1 cellular context compared by ENCODE assay signal in genomic region chr1:6454856-6455751, GRCh38.
TF ChIP-seq lines count a peak whose summit lies in the region.

No MANE protein-coding gene starts in this region.

TF ChIP-seq in H1, 55 proteins besides CTCF, POLR2A, EP300 and RAD21:
- TF ChIP-seq NANOG (IDR thresholded peaks at IDR 0.05; ENCODE audit: insufficient read depth, low read depth, low read length, poor library complexity, severe bottlenecking) (no peak), KDM4A (IDR thresholded peaks at IDR 0.05; ENCODE audit: low read depth, low read length, severe bottlenecking) (peak; percentile 51), JUND (IDR thresholded peaks at IDR 0.05; ENCODE audit: low read length) (no peak), TCF12 (IDR thresholded peaks at IDR 0.05; ENCODE audit: low read depth, low read length) (no peak), TAF7 (optimal IDR thresholded peaks at IDR 0.05; ENCODE audit: borderline replicate concordance, low read depth, low read length) (no peak), RXRA (IDR thresholded peaks at IDR 0.05; ENCODE audit: insufficient read depth, low read depth, low read length) (no peak), CHD2 (IDR thresholded peaks at IDR 0.05; ENCODE audit: low read length) (no peak), CREB1 (IDR thresholded peaks at IDR 0.05) (peak; percentile 20; the same call in 1 of the 2 replicates), E2F6 (IDR thresholded peaks at IDR 0.05) (peak; percentile 78; the same call in 1 of the 2 replicates), SP1 (IDR thresholded peaks at IDR 0.05; ENCODE audit: low read depth, low read length) (no peak), BCL11A (IDR thresholded peaks at IDR 0.05; ENCODE audit: low read depth in 2 of 2, low read length in 2 of 2) (no peak), RBBP5 (IDR thresholded peaks at IDR 0.05; ENCODE audit: borderline replicate concordance, low read depth, low read length) (peak; percentile 23; the same call in 1 of the 2 replicates), CEBPB (IDR thresholded peaks at IDR 0.05; ENCODE audit: low read depth, low read length) (no peak), CBX5 (IDR thresholded peaks at IDR 0.05; ENCODE audit: low read depth, low read length) (no peak), FOSL1 (IDR thresholded peaks at IDR 0.05; ENCODE audit: insufficient read depth, low read depth, low read length) (no peak), YY1 (IDR thresholded peaks at IDR 0.05; ENCODE audit: low read depth, low read length) (no peak), CHD1 (IDR thresholded peaks at IDR 0.05; ENCODE audit: low read depth, low read length) (no peak), SUZ12 (IDR thresholded peaks at IDR 0.05; ENCODE audit: low read length) (peak; percentile 49), BACH1 (IDR thresholded peaks at IDR 0.05; ENCODE audit: low read length) (peak; percentile 21; the same call in 1 of the 2 replicates), SP4 (IDR thresholded peaks at IDR 0.05; ENCODE audit: low read length) (no peak), NRF1 (IDR thresholded peaks at IDR 0.05; ENCODE audit: low read depth, low read length) (peak; percentile 31; the same call in 1 of the 2 replicates), KDM5A (IDR thresholded peaks at IDR 0.05; ENCODE audit: low read length) (no peak), HDAC2 (IDR thresholded peaks at IDR 0.05; ENCODE audit: borderline replicate concordance in 1 of 2, low read depth in 2 of 2, low read length in 2 of 2) (no peak), EGR1 (IDR thresholded peaks at IDR 0.05; ENCODE audit: borderline replicate concordance, low read depth, low read length) (no peak)
- TF ChIP-seq, protein P1, sequence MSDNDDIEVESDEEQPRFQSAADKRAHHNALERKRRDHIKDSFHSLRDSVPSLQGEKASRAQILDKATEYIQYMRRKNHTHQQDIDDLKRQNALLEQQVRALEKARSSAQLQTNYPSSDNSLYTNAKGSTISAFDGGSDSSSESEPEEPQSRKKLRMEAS (IDR thresholded peaks at IDR 0.05): peak; percentile 80
